ENCODE assay signal across 3 cellular contexts in the genomic region with DNA sequence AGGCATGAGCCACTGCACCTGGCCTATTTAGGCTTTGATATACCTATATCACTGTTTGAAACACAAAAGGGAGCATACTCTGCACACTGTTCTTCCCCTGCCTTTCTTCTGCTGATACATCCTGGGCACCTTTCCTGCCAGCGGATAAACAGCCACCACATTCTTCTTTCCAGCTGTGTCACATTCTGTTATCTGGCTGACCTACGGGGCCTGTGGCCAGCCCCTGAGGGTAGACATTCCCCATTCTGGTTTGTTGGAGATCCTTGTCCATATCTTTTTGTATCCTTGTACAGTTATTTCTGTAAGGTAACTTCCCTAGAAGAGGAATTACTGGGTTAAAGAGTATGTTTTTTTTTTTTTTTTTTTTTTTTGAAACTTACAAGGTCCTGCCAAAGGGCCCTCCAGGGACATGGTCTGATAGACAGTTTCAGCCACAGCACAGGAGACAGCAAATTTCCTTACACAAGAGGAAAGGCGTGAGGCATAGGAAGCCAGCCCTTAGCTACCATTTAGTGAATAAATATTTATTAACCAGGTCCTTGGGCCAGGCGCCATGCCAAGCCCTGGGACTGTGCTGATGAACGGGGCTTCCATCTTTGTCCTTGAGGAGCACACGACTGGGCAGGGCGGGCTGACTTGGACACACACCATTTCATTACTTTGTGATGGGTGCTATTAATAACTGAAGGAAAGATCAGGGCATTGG.
A peak's percentile ranks its signal among the peaks of the same experiment; 100 is the strongest.
TF ChIP-seq lines count a peak whose summit lies in the region.

No MANE protein-coding gene starts in this region.

TF ChIP-seq in liver, 16 proteins besides CTCF, POLR2A, EP300 and RAD21:
- TF ChIP-seq YY1 (IDR thresholded peaks at IDR 0.05) (peak; percentile 50), GABPA (IDR thresholded peaks at IDR 0.05 in 1 of 2, conservative IDR thresholded peaks at IDR 0.05 in 1 of 2) (peak in 1 of 2 donors; percentile 2), FOXA2 (IDR thresholded peaks at IDR 0.05) (no peak), JUND (IDR thresholded peaks at IDR 0.05) (no peak), HNF4G (IDR thresholded peaks at IDR 0.05) (no peak), FOXA1 (IDR thresholded peaks at IDR 0.05) (no peak)
- TF ChIP-seq, protein P1, sequence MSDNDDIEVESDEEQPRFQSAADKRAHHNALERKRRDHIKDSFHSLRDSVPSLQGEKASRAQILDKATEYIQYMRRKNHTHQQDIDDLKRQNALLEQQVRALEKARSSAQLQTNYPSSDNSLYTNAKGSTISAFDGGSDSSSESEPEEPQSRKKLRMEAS (IDR thresholded peaks at IDR 0.05), result no peak
- TF ChIP-seq, protein P2, sequence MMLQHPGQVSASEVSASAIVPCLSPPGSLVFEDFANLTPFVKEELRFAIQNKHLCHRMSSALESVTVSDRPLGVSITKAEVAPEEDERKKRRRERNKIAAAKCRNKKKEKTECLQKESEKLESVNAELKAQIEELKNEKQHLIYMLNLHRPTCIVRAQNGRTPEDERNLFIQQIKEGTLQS (IDR thresholded peaks at IDR 0.05), result no peak
- TF ChIP-seq, protein P3, sequence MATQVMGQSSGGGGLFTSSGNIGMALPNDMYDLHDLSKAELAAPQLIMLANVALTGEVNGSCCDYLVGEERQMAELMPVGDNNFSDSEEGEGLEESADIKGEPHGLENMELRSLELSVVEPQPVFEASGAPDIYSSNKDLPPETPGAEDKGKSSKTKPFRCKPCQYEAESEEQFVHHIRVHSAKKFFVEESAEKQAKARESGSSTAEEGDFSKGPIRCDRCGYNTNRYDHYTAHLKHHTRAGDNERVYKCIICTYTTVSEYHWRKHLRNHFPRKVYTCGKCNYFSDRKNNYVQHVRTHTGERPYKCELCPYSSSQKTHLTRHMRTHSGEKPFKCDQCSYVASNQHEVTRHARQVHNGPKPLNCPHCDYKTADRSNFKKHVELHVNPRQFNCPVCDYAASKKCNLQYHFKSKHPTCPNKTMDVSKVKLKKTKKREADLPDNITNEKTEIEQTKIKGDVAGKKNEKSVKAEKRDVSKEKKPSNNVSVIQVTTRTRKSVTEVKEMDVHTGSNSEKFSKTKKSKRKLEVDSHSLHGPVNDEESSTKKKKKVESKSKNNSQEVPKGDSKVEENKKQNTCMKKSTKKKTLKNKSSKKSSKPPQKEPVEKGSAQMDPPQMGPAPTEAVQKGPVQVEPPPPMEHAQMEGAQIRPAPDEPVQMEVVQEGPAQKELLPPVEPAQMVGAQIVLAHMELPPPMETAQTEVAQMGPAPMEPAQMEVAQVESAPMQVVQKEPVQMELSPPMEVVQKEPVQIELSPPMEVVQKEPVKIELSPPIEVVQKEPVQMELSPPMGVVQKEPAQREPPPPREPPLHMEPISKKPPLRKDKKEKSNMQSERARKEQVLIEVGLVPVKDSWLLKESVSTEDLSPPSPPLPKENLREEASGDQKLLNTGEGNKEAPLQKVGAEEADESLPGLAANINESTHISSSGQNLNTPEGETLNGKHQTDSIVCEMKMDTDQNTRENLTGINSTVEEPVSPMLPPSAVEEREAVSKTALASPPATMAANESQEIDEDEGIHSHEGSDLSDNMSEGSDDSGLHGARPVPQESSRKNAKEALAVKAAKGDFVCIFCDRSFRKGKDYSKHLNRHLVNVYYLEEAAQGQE (IDR thresholded peaks at IDR 0.05), result no peak

TF ChIP-seq in HepG2, 621 proteins besides CTCF, POLR2A, EP300 and RAD21:
- TF ChIP-seq, protein P4, sequence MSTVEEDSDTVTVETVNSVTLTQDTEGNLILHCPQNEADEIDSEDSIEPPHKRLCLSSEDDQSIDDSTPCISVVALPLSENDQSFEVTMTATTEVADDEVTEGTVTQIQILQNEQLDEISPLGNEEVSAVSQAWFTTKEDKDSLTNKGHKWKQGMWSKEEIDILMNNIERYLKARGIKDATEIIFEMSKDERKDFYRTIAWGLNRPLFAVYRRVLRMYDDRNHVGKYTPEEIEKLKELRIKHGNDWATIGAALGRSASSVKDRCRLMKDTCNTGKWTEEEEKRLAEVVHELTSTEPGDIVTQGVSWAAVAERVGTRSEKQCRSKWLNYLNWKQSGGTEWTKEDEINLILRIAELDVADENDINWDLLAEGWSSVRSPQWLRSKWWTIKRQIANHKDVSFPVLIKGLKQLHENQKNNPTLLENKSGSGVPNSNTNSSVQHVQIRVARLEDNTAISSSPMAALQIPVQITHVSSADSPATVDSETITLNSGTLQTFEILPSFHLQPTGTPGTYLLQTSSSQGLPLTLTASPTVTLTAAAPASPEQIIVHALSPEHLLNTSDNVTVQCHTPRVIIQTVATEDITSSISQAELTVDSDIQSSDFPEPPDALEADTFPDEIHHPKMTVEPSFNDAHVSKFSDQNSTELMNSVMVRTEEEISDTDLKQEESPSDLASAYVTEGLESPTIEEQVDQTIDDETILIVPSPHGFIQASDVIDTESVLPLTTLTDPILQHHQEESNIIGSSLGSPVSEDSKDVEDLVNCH (CRISPR knock-in tag; IDR thresholded peaks at IDR 0.05), result no peak
- TF ChIP-seq MIER2 (CRISPR knock-in tag; IDR thresholded peaks at IDR 0.05) (no peak), MZF1 (CRISPR knock-in tag; IDR thresholded peaks at IDR 0.05; ENCODE audit: borderline replicate concordance) (no peak), ZBTB1 (CRISPR knock-in tag; IDR thresholded peaks at IDR 0.05; ENCODE audit: borderline replicate concordance) (no peak)
- TF ChIP-seq, protein P5, sequence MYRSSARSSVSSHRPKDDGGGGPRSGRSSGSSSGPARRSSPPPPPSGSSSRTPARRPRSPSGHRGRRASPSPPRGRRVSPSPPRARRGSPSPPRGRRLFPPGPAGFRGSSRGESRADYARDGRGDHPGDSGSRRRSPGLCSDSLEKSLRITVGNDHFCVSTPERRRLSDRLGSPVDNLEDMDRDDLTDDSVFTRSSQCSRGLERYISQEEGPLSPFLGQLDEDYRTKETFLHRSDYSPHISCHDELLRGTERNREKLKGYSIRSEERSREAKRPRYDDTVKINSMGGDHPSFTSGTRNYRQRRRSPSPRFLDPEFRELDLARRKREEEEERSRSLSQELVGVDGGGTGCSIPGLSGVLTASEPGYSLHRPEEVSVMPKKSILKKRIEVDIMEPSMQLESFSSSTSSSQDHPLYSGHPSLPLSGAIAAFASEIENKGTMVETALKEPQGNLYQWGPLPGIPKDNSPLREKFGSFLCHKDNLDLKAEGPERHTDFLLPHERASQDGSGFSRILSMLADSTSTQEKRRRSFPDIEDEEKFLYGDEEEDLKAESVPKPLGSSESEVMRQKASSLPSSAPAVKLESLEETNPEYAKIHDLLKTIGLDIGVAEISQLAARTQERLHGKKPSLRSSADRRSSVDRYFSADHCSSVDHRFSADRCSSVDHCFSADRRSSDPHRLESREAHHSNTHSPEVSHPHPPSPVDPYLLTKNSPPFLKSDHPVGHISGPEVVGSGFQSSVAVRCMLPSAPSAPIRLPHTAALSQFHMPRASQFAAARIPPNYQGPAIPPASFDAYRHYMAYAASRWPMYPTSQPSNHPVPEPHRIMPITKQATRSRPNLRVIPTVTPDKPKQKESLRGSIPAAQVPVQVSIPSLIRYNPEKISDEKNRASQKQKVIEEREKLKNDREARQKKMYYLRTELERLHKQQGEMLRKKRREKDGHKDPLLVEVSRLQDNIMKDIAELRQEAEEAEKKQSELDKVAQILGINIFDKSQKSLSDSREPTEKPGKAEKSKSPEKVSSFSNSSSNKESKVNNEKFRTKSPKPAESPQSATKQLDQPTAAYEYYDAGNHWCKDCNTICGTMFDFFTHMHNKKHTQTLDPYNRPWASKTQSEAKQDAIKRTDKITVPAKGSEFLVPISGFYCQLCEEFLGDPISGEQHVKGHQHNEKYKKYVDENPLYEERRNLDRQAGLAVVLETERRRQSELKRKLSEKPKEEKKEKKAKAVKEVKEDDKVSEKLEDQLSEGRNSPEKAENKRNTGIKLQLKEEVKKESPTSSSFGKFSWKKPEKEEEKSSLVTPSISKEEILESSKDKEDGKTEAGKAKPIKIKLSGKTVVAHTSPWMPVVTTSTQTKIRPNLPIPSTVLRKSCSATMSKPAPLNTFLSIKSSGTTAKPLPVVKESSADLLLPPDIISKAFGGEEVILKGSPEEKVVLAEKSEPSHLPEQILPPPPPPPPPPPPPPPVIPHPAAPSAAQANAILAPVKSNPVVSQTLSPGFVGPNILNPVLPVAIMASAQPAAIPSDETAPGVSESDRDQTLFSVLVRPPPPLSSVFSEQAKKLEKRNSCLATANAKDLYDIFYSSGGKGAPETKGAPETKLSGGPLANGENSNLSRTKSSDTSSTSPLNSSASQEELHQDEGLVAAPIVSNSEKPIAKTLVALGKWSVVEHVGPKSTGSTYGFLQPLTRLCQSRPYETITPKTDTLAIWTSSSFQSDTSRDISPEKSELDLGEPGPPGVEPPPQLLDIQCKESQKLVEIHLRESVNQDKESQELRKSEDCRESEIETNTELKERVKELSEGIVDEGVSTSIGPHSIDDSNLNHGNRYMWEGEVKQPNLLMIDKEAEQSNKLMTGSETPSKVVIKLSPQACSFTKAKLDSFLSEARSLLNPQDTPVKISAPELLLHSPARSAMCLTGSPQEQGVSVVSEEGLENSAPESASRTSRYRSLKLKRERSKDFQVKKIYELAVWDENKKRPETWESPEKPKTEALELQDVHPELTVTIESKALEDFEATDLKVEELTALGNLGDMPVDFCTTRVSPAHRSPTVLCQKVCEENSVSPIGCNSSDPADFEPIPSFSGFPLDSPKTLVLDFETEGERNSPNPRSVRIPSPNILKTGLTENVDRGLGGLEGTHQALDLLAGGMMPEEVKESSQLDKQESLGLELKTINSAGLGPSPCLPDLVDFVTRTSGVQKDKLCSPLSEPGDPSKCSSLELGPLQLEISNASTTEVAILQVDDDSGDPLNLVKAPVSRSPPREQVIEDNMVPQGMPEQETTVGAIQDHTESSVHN (CRISPR knock-in tag; IDR thresholded peaks at IDR 0.05), result no peak

TF ChIP-seq in SK-N-SH, 30 proteins besides CTCF, POLR2A, EP300 and RAD21:
- TF ChIP-seq, protein P3 (IDR thresholded peaks at IDR 0.05; ENCODE audit: low read depth, low read length), result no peak
- TF ChIP-seq EZH2phosphoT487 (IDR thresholded peaks at IDR 0.05; ENCODE audit: borderline replicate concordance, low read depth) (no peak), SMC3 (IDR thresholded peaks at IDR 0.05; ENCODE audit: low read depth, low read length) (no peak), JUND (IDR thresholded peaks at IDR 0.05) (no peak)
TF ChIP-seq in SK-N-SH: peak in this region for 0.
